Comparison of ENCODE assay signal across 4 cellular contexts in the genomic region with DNA sequence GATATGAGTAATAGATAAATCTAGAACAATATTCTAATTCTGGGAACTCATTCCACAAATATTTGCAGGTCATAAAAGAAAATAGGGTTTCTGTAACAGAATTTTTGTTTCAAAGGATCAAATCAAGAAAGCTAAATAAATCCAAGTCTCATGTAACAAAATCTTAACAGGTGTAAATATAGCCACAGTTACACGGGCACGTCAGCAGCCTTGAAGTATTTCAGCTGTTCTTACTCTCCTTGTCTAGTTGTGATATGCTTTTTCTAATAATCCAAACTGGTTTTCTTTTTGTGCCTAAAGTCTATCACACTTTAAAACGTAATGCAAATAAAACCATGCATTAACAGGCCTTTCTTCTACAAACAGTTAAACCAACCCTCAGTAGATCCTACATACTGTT. TPM values are rescaled to one million over a fixed set of nuclear protein-coding genes. Genes with fewer than 3 reads are reported as not detected.
"Had no signal": no experiment of that assay in that cellular context is flagged by ENCODE, and none has a peak within 500 bp of the region (broad histone marks: within the 10 kb centered on the region; RNA-seq: fewer than 3 reads in every experiment).

No MANE protein-coding gene starts in this region.

RNA-seq across cellular contexts. Expression of a gene that starts 9.3 kb away (rescaled TPM):
- total RNA-seq: LHCN-M2, M059J, MCF 10A, NCI-H460 had no signal
